2 cellular contexts compared by ENCODE assay signal in genomic region chr4:150209140-150209829, GRCh38.
TF ChIP-seq lines count a peak whose summit lies in the region.

No MANE protein-coding gene starts in this region.

TF ChIP-seq in HCT116, 20 proteins besides CTCF, POLR2A, EP300 and RAD21:
- no peak for TF ChIP-seq EGR1 (IDR thresholded peaks at IDR 0.05; ENCODE audit: low read depth)
- TF ChIP-seq SRF (IDR thresholded peaks at IDR 0.05; ENCODE audit: low read depth) = no peak
- no peak for TF ChIP-seq JUND (IDR thresholded peaks at IDR 0.05)
- no peak for TF ChIP-seq CBX3 (IDR thresholded peaks at IDR 0.05; ENCODE audit: low read depth)
- TF ChIP-seq ZNF274 (IDR thresholded peaks at IDR 0.05; ENCODE audit: low read depth, low read length) = no peak
- TF ChIP-seq, protein P1, sequence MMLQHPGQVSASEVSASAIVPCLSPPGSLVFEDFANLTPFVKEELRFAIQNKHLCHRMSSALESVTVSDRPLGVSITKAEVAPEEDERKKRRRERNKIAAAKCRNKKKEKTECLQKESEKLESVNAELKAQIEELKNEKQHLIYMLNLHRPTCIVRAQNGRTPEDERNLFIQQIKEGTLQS (IDR thresholded peaks at IDR 0.05) = no peak
- no peak for TF ChIP-seq YY1 (IDR thresholded peaks at IDR 0.05; ENCODE audit: extremely low read depth, insufficient replicate concordance, low read depth, low read length)
- no peak for TF ChIP-seq SIN3A (IDR thresholded peaks at IDR 0.05; ENCODE audit: low read depth)
- no peak for TF ChIP-seq ELF1 (IDR thresholded peaks at IDR 0.05; ENCODE audit: borderline replicate concordance, low read depth)
- TF ChIP-seq FOSL1 (IDR thresholded peaks at IDR 0.05; ENCODE audit: low read depth) = no peak
- no peak for TF ChIP-seq MAX (IDR thresholded peaks at IDR 0.05)
- TF ChIP-seq EZH2 (IDR thresholded peaks at IDR 0.05) = no peak
- no peak for TF ChIP-seq ZFX (IDR thresholded peaks at IDR 0.05)
- TF ChIP-seq ZBTB33 (IDR thresholded peaks at IDR 0.05; ENCODE audit: extremely low read depth, insufficient replicate concordance, low read length) = no peak
- TF ChIP-seq SP1 (IDR thresholded peaks at IDR 0.05; ENCODE audit: low read depth) = no peak
- TF ChIP-seq REST (IDR thresholded peaks at IDR 0.05; ENCODE audit: low read depth) = no peak
- TF ChIP-seq POLR2AphosphoS5 (IDR thresholded peaks at IDR 0.05; ENCODE audit: low read depth, low read length) = no peak
- no peak for TF ChIP-seq EZH2phosphoT487 (IDR thresholded peaks at IDR 0.05; ENCODE audit: borderline replicate concordance)
- TF ChIP-seq TCF7L2 (IDR thresholded peaks at IDR 0.05; ENCODE audit: borderline replicate concordance, extremely low read depth, insufficient read depth, insufficient read length) = no peak
TF ChIP-seq in HCT116: peak in this region for 0.

TF ChIP-seq in H1, 55 proteins besides CTCF, POLR2A, EP300 and RAD21:
- TF ChIP-seq JUN (IDR thresholded peaks at IDR 0.05; ENCODE audit: low read depth, low read length) (no peak), RFX5 (IDR thresholded peaks at IDR 0.05; ENCODE audit: borderline replicate concordance, low read depth, low read length) (no peak), SP2 (IDR thresholded peaks at IDR 0.05; ENCODE audit: low read length) (no peak), CBX8 (IDR thresholded peaks at IDR 0.05; ENCODE audit: borderline replicate concordance, low read depth, low read length) (no peak), GABPA (IDR thresholded peaks at IDR 0.05; ENCODE audit: borderline replicate concordance, insufficient read depth, low read length) (no peak), TEAD4 (IDR thresholded peaks at IDR 0.05; ENCODE audit: low read depth, low read length) (no peak)
- TF ChIP-seq, protein P2, sequence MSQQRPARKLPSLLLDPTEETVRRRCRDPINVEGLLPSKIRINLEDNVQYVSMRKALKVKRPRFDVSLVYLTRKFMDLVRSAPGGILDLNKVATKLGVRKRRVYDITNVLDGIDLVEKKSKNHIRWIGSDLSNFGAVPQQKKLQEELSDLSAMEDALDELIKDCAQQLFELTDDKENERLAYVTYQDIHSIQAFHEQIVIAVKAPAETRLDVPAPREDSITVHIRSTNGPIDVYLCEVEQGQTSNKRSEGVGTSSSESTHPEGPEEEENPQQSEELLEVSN (IDR thresholded peaks at IDR 0.05) = no peak
